8 cellular contexts compared by ENCODE assay signal in genomic region chr20:846894-847278, GRCh38. TPM values are rescaled to one million over a fixed set of nuclear protein-coding genes. Genes with fewer than 3 reads are reported as not detected.
DNase-seq lines count a peak whose midpoint lies in the region; ATAC-seq, FAIRE-seq and TF ChIP-seq lines count a peak whose summit lies in the region.

No MANE protein-coding gene starts in this region.

- intact Hi-C loops in GM12878 (cut with micrococcal nuclease; ENCODE audit: unreplicated experiment), result no loop called here

- no peaks in the 10 kb centered on the region for H3K9me3 Mint-ChIP-seq in HFFc6

- H3K4me1 Mint-ChIP-seq in HFFc6 (ENCODE audit: low read depth), result no peaks in the 10 kb centered on the region

- no peak for FAIRE-seq in GM12878 (lab: Jason Lieb, UNC)

- in situ Hi-C loops in GM12878 (cut with MboI), result no loop called here

- POLR2A ChIA-PET in GM12878 (lab: Charles Lee), result interaction anchor here (2.0 kb wide), 1 partner anchor 14 kb away, joined by 8 read pairs; the partner anchor contains the start of gene FAM110A

- ATAC-seq in GM12878 (peak; percentile 75), HG03442 (IDR thresholded peaks at IDR 0.05; ENCODE audit: unreplicated experiment) (no peak), GM19463 (IDR thresholded peaks at IDR 0.05; ENCODE audit: unreplicated experiment) (no peak), GM21423 (IDR thresholded peaks at IDR 0.05; ENCODE audit: unreplicated experiment) (no peak)

- H3K27ac ChIP-seq in GM12878 (ENCODE audit: control insufficient read depth, insufficient read depth), result peak overlapping the region; percentile 68
- H3K27ac ChIP-seq in coronary artery, result peak overlapping the region in 1 of 2 donors; percentile 13

- SMC1A ChIA-PET in GM12878 (lab: Charles Lee; ENCODE audit: uncharacterized antibody, unreplicated experiment), result interaction anchor here (0.6 to 1.4 kb wide), 2 partner anchors 26 to 39 kb away, joined by 3 read pairs; no protein-coding TSS in a partner anchor

- peaks cover 0 to 5% of the 10 kb centered on the region in 2 experiments; a peak in 2 of 4 replicates for H3K36me3 ChIP-seq in GM12878 (ENCODE audit: control insufficient read depth in 2 of 2, insufficient read depth in 2 of 2, low read length in 1 of 2)

- CTCF ChIA-PET in GM12878 (lab: Yijun Ruan, JAX), result interaction anchor here (0.8 to 1.2 kb wide), 3 partner anchors 15 to 108 kb away, joined by 3 to 5 read pairs (median 3); no protein-coding TSS in a partner anchor

- H3K27me3 ChIP-seq in GM12878 (replicated peaks in 1 of 2; ENCODE audit: control insufficient read depth in 2 of 2, insufficient read depth in 2 of 2, low read length in 1 of 2), result no peaks in the 10 kb centered on the region

- TF ChIP-seq POLR2A in GM12878 (IDR thresholded peaks at IDR 0.05; ENCODE audit: low read depth, low read length), result no peak

- no peaks in the 10 kb centered on the region; the same call in 1 of the 2 replicates for H3K79me2 ChIP-seq in GM12878 (ENCODE audit: control insufficient read depth, insufficient read depth, low read length)

- H3K9ac ChIP-seq in GM12878 (ENCODE audit: control insufficient read depth, insufficient read depth, low read length), result peak overlapping the region; percentile 44

- H2AFZ ChIP-seq in GM12878 (ENCODE audit: control insufficient read depth, low read depth, low read length), result peak overlapping the region; percentile 61

- H3K36me3 Mint-ChIP-seq in HFFc6 (ENCODE audit: low read depth), result no peaks in the 10 kb centered on the region

- no peak overlapping the region for H3K27ac Mint-ChIP-seq in HFFc6

- H3K4me1 ChIP-seq in GM12878 (ENCODE audit: control insufficient read depth, insufficient read depth, low read length), result peaks cover 32% of the 10 kb centered on the region

- DNase-seq in HFFc6, result no peak
- DNase-seq in T-helper 9 cell, result peak; percentile 37
- no peak for DNase-seq in GM12878 (ENCODE audit: low read depth, low spot score)
- DNase-seq in stimulated activated naive CD4-positive, alpha-beta T cell (lab: John Stamatoyannopoulos, UW), result peak; percentile 26 to 63 (median 42)
- DNase-seq in coronary artery (ENCODE audit: low spot score), result no peak

- no peak overlapping the region for H3K4me3 Mint-ChIP-seq in HFFc6

- no peak for TF ChIP-seq RAD21 in GM12878 (IDR thresholded peaks at IDR 0.05; ENCODE audit: insufficient read depth, low read depth, low read length)

- no peak overlapping the region for H3K4me3 ChIP-seq in GM12878
- H3K4me3 ChIP-seq in coronary artery, result no peak overlapping the region

- no peaks in the 10 kb centered on the region; the same call in 1 of the 2 replicates for H3K27me3 Mint-ChIP-seq in HFFc6 (ENCODE audit: insufficient read depth)

- TF ChIP-seq EP300 in GM12878 (IDR thresholded peaks at IDR 0.05; ENCODE audit: borderline replicate concordance in 1 of 2, control insufficient read depth in 1 of 2, low read depth in 2 of 2, low read length in 2 of 2), result no peak

- RAD21 ChIA-PET in GM12878 (lab: Charles Lee; ENCODE audit: unreplicated experiment), result interaction anchor here (0.5 to 2.0 kb wide), 5 partner anchors 12 to 1931 kb away, joined by 3 to 10 read pairs (median 4); partner anchors contain the start of gene FAM110A

- no peaks in the 10 kb centered on the region for H3K9me3 ChIP-seq in GM12878 (replicated peaks; ENCODE audit: control insufficient read depth, insufficient read depth, low read length)

- WGBS in GM12878 (ENCODE audit: insufficient coverage, insufficient replicate concordance, low lambda C conversion rate, missing lambda C conversion rate), result 11% methylated on average over 7 of the region's 7 CpGs

- TF ChIP-seq CTCF in HFFc6 (IDR thresholded peaks at IDR 0.05) (0 out of 2 replicates have a peak, but pooled peaks have one; percentile 6), GM12878 (IDR thresholded peaks at IDR 0.05 in 2 of 3, conservative IDR thresholded peaks at IDR 0.05 in 1 of 3; ENCODE audit: control insufficient read depth in 2 of 3, extremely low read depth in 1 of 3, insufficient read depth in 1 of 3, low read depth in 3 of 3, low read length in 3 of 3) (no peak), coronary artery (IDR thresholded peaks at IDR 0.05) (no peak)

- no TSS peak for BruUV-seq in GM12878 (replicated peaks; lab: Mats Ljungman, UMichigan)

- peak overlapping the region; percentile 94 for H3K4me2 ChIP-seq in GM12878 (ENCODE audit: control insufficient read depth, insufficient read depth)

- H4K20me1 ChIP-seq in GM12878 (ENCODE audit: control insufficient read depth, insufficient read depth), result no peaks in the 10 kb centered on the region

TF ChIP-seq in GM12878, 131 proteins besides CTCF, POLR2A, EP300 and RAD21 (continues in another document):
- TF ChIP-seq LARP7 (IDR thresholded peaks at IDR 0.05) (no peak), MLLT1 (IDR thresholded peaks at IDR 0.05) (no peak), FOXM1 (IDR thresholded peaks at IDR 0.05; ENCODE audit: low read depth, low read length) (no peak), MXI1 (IDR thresholded peaks at IDR 0.05; ENCODE audit: low read depth, low read length) (no peak), HDAC6 (IDR thresholded peaks at IDR 0.05; ENCODE audit: unreplicated experiment) (no peak), ATF3 (IDR thresholded peaks at IDR 0.05; ENCODE audit: borderline replicate concordance, extremely low read depth, low read depth, low read length) (no peak), EGR1 (IDR thresholded peaks at IDR 0.05; ENCODE audit: borderline replicate concordance in 1 of 2, low read depth in 2 of 2, low read length in 2 of 2) (peak in 1 of 2 experiments; percentile 96; a peak in 2 of 3 replicates), SMAD1 (IDR thresholded peaks at IDR 0.05; ENCODE audit: low read depth, partially characterized antibody) (no peak), TAF1 (IDR thresholded peaks at IDR 0.05; ENCODE audit: borderline replicate concordance, low read depth, low read length) (peak; percentile 28; the same call in 1 of the 2 replicates), CHD1 (IDR thresholded peaks at IDR 0.05; ENCODE audit: low read depth, low read length) (no peak), CREM (IDR thresholded peaks at IDR 0.05; ENCODE audit: low read depth) (peak; percentile 30; the same call in 1 of the 2 replicates), PKNOX1 (IDR thresholded peaks at IDR 0.05) (0 out of 2 replicates have a peak, but pooled peaks have one; percentile 19), RFX5 (IDR thresholded peaks at IDR 0.05; ENCODE audit: low read depth, low read length) (no peak), RELA (IDR thresholded peaks at IDR 0.05; ENCODE audit: borderline replicate concordance, partially characterized antibody) (no peak)

RNA-seq across cellular contexts. Expression of gene FAM110A, which starts 13.4 kb away (rescaled TPM):
- total RNA-seq in HFFc6 (2021; fragmentation: NEBNext Ultra II Directional; extraction: Animal tissue kit (Norgen Biotek cat#: 25700)), result 1 to 10 TPM; 3.6 to 6.4 (median 5.3) TPM
- total RNA-seq in GM12878 (2013; cell fraction: nucleolus; rRNA removed), result 4.8 and 5.4 TPM in 2 replicates
- total RNA-seq in GM12878 (2014; rRNA removed) (6.7 and 8.0 TPM in 2 replicates), GM12878 (2014; rRNA removed; fragmentation: Illumina TruSeq; extraction: Trizol) (1.8 and 2.5 TPM in 2 replicates), GM12878 (2021) (14.8 and 15.9 TPM in 2 replicates)
- 4.0 TPM for polyA plus RNA-seq in GM12878 (2011; ENCODE audit: low read depth)
- polyA plus RNA-seq in GM12878 (2011; rRNA removed) (2.7 and 6.8 TPM in 2 replicates), GM12878 (2014; fragmentation: Illumina TruSeq; extraction: Trizol) (4.3 and 4.7 TPM in 2 replicates), GM12878 (2014; fragmentation: Nextera tagmentation; extraction: Ambion mirVana) (1 to 10 TPM; 1.1 to 2.4 TPM), GM12878 (2014; rRNA removed) (12.8 and 13.5 TPM in 2 replicates), GM12878 (2016; fragmentation: Nextera tagmentation; extraction: Ambion mirVana) (10 to 100 TPM in 1 of 2 experiments, 1 to 10 TPM in 1; 8.8 to 11.5 TPM)
- 8.8 and 10.7 TPM in 2 replicates for polyA plus RNA-seq in GM12878 (2011; cell fraction: cytosol; rRNA removed)
- 8.9 and 13.4 TPM in 2 replicates for polyA plus RNA-seq in GM12878 (2011; cell fraction: nucleus; rRNA removed)
- 8.4 and 10.9 TPM in 2 replicates for polyA plus RNA-seq in GM12878 (2012)
- 2.8 and 6.3 TPM in 2 replicates for polyA minus RNA-seq in GM12878 (2011; rRNA and poly(A)+ RNA removed)
- polyA minus RNA-seq in GM12878 (2011; cell fraction: cytosol; rRNA and poly(A)+ RNA removed), result 3.8 and 4.9 TPM in 2 replicates
- polyA minus RNA-seq in GM12878 (2011; cell fraction: nucleus; rRNA and poly(A)+ RNA removed), result 2.1 and 4.8 TPM in 2 replicates

Comparison
In these comparisons a context has a peak if more than half of its experiments do, and no peak if none do; other contexts are left out.
1. DNase-seq: peak in T-helper 9 cell (single experiment) and stimulated activated naive CD4-positive, alpha-beta T cell (6 of 6); none in HFFc6 (single experiment), GM12878 (single experiment) and coronary artery (single experiment).